1 cellular context compared by ENCODE assay signal in genomic region chr1:9589719-9590157, GRCh38.
TF ChIP-seq lines count a peak whose summit lies in the region.

No MANE protein-coding gene starts in this region.

TF ChIP-seq in H1, 55 proteins besides CTCF, POLR2A, EP300 and RAD21:
- TF ChIP-seq SP2 (IDR thresholded peaks at IDR 0.05; ENCODE audit: low read length) = no peak
- no peak for TF ChIP-seq ATF3 (IDR thresholded peaks at IDR 0.05; ENCODE audit: insufficient read depth, low read depth, low read length)
- TF ChIP-seq PHF8 (conservative IDR thresholded peaks at IDR 0.05; ENCODE audit: low read depth, low read length) = no peak
- TF ChIP-seq E2F6 (IDR thresholded peaks at IDR 0.05) = no peak
- TF ChIP-seq CHD1 (IDR thresholded peaks at IDR 0.05; ENCODE audit: low read depth, low read length) = no peak
- no peak for TF ChIP-seq KDM5A (IDR thresholded peaks at IDR 0.05; ENCODE audit: low read length)
- TF ChIP-seq RBBP5 (IDR thresholded peaks at IDR 0.05; ENCODE audit: borderline replicate concordance, low read depth, low read length) = no peak
- TF ChIP-seq CBX5 (IDR thresholded peaks at IDR 0.05; ENCODE audit: low read depth, low read length) = no peak
- TF ChIP-seq FOSL1 (IDR thresholded peaks at IDR 0.05; ENCODE audit: insufficient read depth, low read depth, low read length) = no peak
- no peak for TF ChIP-seq BACH1 (IDR thresholded peaks at IDR 0.05; ENCODE audit: low read length)
- TF ChIP-seq RNF2 (IDR thresholded peaks at IDR 0.05; ENCODE audit: borderline replicate concordance, low read depth, low read length, missing control alignments, poor library complexity, severe bottlenecking) = no peak
- TF ChIP-seq KDM1A (IDR thresholded peaks at IDR 0.05; ENCODE audit: borderline replicate concordance, low read length) = no peak
- TF ChIP-seq USF2 (IDR thresholded peaks at IDR 0.05; ENCODE audit: low read length) = no peak
- no peak for TF ChIP-seq RXRA (IDR thresholded peaks at IDR 0.05; ENCODE audit: insufficient read depth, low read depth, low read length)
- no peak for TF ChIP-seq BRCA1 (IDR thresholded peaks at IDR 0.05; ENCODE audit: low read depth, low read length)
- TF ChIP-seq JUN (IDR thresholded peaks at IDR 0.05; ENCODE audit: low read depth, low read length) = no peak
- no peak for TF ChIP-seq HDAC6 (IDR thresholded peaks at IDR 0.05; ENCODE audit: low read depth, low read length)
